ENCODE assay signal across 8 cellular contexts in the genomic region with DNA sequence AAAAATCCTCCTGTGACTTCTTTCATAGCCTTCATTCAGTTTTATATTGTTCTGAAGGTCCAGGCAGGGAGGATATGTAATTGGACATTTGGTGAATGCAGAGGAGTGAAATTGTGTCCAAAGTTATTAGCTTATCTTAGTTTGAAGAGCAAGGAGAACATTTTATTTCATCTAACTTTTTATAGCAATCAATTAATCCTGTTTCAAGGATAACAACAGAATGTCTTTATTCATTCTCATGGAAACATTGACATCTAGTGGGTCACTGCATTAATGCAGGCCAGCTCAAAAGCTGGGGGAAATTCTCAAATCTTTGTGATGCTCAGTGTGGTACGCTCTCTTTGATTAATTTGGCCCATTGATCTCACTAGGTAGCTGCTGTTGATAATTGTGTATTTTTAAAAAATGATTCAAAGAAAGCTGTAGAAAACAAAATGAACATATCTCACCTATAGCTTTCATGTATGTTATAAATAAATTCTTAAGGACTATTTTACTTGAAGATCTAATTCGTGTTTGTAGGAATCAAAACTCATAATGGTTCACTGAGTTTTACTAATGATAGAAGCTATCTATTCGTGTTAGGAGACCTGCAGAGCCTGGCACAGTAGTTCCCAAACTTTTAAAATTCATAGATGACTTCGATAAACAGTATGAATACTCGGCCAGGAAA.
DNase-seq lines count a peak whose midpoint lies in the region; ATAC-seq and TF ChIP-seq lines count a peak whose summit lies in the region.

No MANE protein-coding gene starts in this region.

- POLR2A ChIA-PET in CD8-positive, alpha-beta T cell (lab: Charles Lee), result interaction anchor here (0.6 to 0.7 kb wide), 2 partner anchors 1189 to 1907 kb away, joined by 3 read pairs; no protein-coding TSS in a partner anchor

- H3K27me3 ChIP-seq in CD8-positive, alpha-beta T cell (ENCODE audit: insufficient read depth, low read length), result no peaks in the 10 kb centered on the region
- no peaks in the 10 kb centered on the region for H3K27me3 ChIP-seq in neutrophil

- no peaks in the 10 kb centered on the region for H3K36me3 ChIP-seq in CD8-positive, alpha-beta T cell (ENCODE audit: insufficient read depth, low read length)
- no peaks in the 10 kb centered on the region for H3K36me3 ChIP-seq in SK-N-MC (ENCODE audit: insufficient read depth, low read length)
- no peaks in the 10 kb centered on the region for H3K36me3 ChIP-seq in neutrophil

- no peaks in the 10 kb centered on the region for H3K9me3 Mint-ChIP-seq in CD8-positive, alpha-beta T cell

- peak in 1 of 7 experiments; percentile 16 for DNase-seq in CD8-positive, alpha-beta T cell
- DNase-seq in LNCaP clone FGC (ENCODE audit: low read depth) (no peak), SK-N-MC (ENCODE audit: low read depth, low spot score) (peak; percentile 69), fibroblast of pulmonary artery (ENCODE audit: low read depth) (peak; percentile 66), activated gamma-delta T cell treated with Interleukin-2 at 50 U/mL for 16 hours (no peak), T-helper 9 cell (no peak)

- ATAC-seq in CD8-positive, alpha-beta T cell, result peak; percentile 40
- peak; percentile 35 for ATAC-seq in GM18520 (IDR thresholded peaks at IDR 0.05; ENCODE audit: unreplicated experiment)

- H3K36me3 Mint-ChIP-seq in CD8-positive, alpha-beta T cell, result no peaks in the 10 kb centered on the region

- no peaks in the 10 kb centered on the region for H3K4me1 Mint-ChIP-seq in CD8-positive, alpha-beta T cell (ENCODE audit: low read depth)

- intact Hi-C loops in CD8-positive, alpha-beta T cell (cut with DNase I, micrococcal nuclease), result loop anchor here (1.0 to 10.0 kb wide), 5 partner anchors 1191 to 1513 kb away; a partner anchor contains a TSS

- no peaks in the 10 kb centered on the region for H3K4me1 ChIP-seq in CD8-positive, alpha-beta T cell (ENCODE audit: insufficient read depth, low read length)
- H3K4me1 ChIP-seq in neutrophil (ENCODE audit: control insufficient read depth in 1 of 2, insufficient read depth in 1 of 2, low read depth in 1 of 2, low read length in 1 of 2), result no peaks in the 10 kb centered on the region

- no peaks in the 10 kb centered on the region for H3K9me3 ChIP-seq in CD8-positive, alpha-beta T cell (ENCODE audit: low read length)
- H3K9me3 ChIP-seq in SK-N-MC (ENCODE audit: low read depth, low read length) (no peaks in the 10 kb centered on the region), neutrophil (no peaks in the 10 kb centered on the region)

- H3K27ac Mint-ChIP-seq in CD8-positive, alpha-beta T cell, result no peak overlapping the region

- H3K4me3 Mint-ChIP-seq in CD8-positive, alpha-beta T cell, result no peak overlapping the region

- TF ChIP-seq CTCF in CD8-positive, alpha-beta T cell (IDR thresholded peaks at IDR 0.05), result peak; percentile 82
- TF ChIP-seq CTCF in LNCaP clone FGC (IDR thresholded peaks at IDR 0.05; ENCODE audit: control insufficient read depth, extremely low read depth, insufficient read depth) (peak; percentile 79), fibroblast of pulmonary artery (IDR thresholded peaks at IDR 0.05; ENCODE audit: low read length, missing control alignments) (peak; percentile 86), neutrophil (IDR thresholded peaks at IDR 0.05) (peak; percentile 40)

- H3K4me3 ChIP-seq in CD8-positive, alpha-beta T cell (ENCODE audit: low read depth, low read length), result no peak overlapping the region
- no peak overlapping the region for H3K4me3 ChIP-seq in LNCaP clone FGC (ENCODE audit: low read depth, low read length)
- H3K4me3 ChIP-seq in SK-N-MC, result peak overlapping the region; percentile 26
- no peak overlapping the region for H3K4me3 ChIP-seq in fibroblast of pulmonary artery (replicated peaks; ENCODE audit: low read depth, low read length)
- H3K4me3 ChIP-seq in neutrophil (ENCODE audit: low read depth in 1 of 2, low read length in 1 of 2), result no peak overlapping the region

- H3K27me3 Mint-ChIP-seq in CD8-positive, alpha-beta T cell (ENCODE audit: low read depth), result peaks cover under 1% of the 10 kb centered on the region

- CTCF ChIA-PET in CD8-positive, alpha-beta T cell (lab: Charles Lee), result interaction anchor here (0.6 to 1.8 kb wide), 14 partner anchors 9 to 1598 kb away, joined by 3 to 20 read pairs (median 3); no protein-coding TSS in a partner anchor

- peak overlapping the region; percentile 2 for H3K9ac ChIP-seq in SK-N-MC (ENCODE audit: insufficient read length)

- H3K27ac ChIP-seq in CD8-positive, alpha-beta T cell (ENCODE audit: low read depth, low read length), result no peak overlapping the region
- H3K27ac ChIP-seq in SK-N-MC (peak overlapping the region; percentile 76), neutrophil (no peak overlapping the region)

Comparison
In these comparisons a context has a peak if more than half of its experiments do, and no peak if none do; other contexts are left out.
1. DNase-seq: peak in SK-N-MC (single experiment) and fibroblast of pulmonary artery (single experiment); none in LNCaP clone FGC (single experiment), activated gamma-delta T cell treated with Interleukin-2 at 50 U/mL for 16 hours (single experiment) and T-helper 9 cell (single experiment).
2. Peak in every context shown above with its lines, with median percentiles within 50 percentile points of each other: CTCF ChIP-seq.